Comparison of ENCODE assay signal across 9 cellular contexts in the genomic region with DNA sequence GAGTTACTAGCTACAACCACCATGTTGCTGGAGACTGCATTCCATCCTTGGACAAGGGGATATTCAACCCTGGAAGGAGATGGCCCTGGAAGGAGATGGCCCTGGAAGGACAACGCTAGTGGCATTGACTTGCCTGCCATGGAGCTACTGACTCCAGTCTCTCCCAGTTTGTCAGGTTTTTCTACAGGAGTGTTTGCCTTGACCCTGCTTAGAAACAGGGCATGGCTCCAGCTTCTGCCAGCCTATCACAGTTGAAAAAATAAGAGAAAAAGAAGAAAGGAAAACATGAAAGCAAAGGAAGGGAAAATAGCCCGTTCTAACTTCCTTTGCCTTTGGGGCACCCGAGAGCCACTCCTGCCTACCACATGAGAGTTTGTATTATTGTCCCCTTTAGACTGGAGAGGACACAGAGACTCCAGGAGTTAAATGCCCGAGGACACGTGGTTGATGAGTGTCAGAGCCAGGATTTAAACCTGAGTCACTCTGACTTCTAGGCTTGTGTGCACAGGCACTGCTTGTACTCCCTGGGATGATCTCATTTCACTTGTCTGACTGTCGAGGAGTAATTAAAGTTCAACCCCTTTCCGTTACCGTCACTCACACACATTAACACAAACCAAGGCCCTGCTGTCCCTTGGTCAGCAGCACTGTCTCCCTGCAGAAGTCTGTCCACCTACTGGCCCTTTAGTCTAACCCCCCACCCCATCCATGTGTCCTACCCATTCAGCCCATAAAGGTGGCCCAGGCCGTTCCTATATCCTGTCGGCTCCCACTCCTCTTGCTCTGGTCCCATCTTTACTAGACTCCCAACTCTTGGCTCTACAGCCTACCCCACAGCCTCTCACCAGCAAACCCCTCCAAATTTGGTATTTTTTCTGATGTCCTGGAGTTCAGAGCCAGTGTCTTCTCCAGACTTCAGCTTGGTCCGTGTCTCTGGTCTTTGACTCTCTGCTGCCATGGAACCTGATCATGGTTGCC. TPM values are rescaled to one million over a fixed set of nuclear protein-coding genes. Genes with fewer than 3 reads are reported as not detected.
DNase-seq lines count a peak whose midpoint lies in the region; ATAC-seq, FAIRE-seq and TF ChIP-seq lines count a peak whose summit lies in the region.
"Had no signal": no experiment of that assay in that cellular context is flagged by ENCODE, and none has a peak within 500 bp of the region (broad histone marks: within the 10 kb centered on the region; RNA-seq: fewer than 3 reads in every experiment).

No MANE protein-coding gene starts in this region.

- TF ChIP-seq POLR2A in H54 (IDR thresholded peaks at IDR 0.05; ENCODE audit: low read depth, low read length): no peak

- TF ChIP-seq CTCF in foreskin fibroblast (IDR thresholded peaks at IDR 0.05; ENCODE audit: low read depth, low read length): no peak

- H3K27ac ChIP-seq in small intestine (ENCODE audit: low read depth in 1 of 2, low read length in 1 of 2): no peak overlapping the region

- H3K27me3 ChIP-seq in small intestine (ENCODE audit: control insufficient read depth in 2 of 2, insufficient read depth in 2 of 2, low read length in 2 of 2): no peaks in the 10 kb centered on the region

- H3K4me3 ChIP-seq in foreskin fibroblast (ENCODE audit: low read depth in 1 of 2, low read length in 2 of 2) (no peak overlapping the region), small intestine (ENCODE audit: low read depth in 1 of 2, low read length in 2 of 2) (no peak overlapping the region)

- FAIRE-seq in H54 (lab: Jason Lieb, UNC) (peak; percentile 64), small intestine (lab: Jason Lieb, UNC) (no peak)
- FAIRE-seq: TTC549 had no signal

- DNase-seq in H54 (ENCODE audit: insufficient read length, low spot score) (peak; percentile 51), foreskin fibroblast (peak; percentile 79 to 86), small intestine (peak; percentile 82), UCSD-AML1 (lab: John Stamatoyannopoulos, UW; ENCODE audit: unreplicated experiment) (no peak)
- DNase-seq in activated effector memory CD4-positive, alpha-beta T cell treated with Interleukin-2 at 50 U/mL for 16 hours: no peak
- no peak for DNase-seq in stimulated activated CD4-positive, alpha-beta T cell treated with anti-CD3 and anti-CD28 coated beads, Interleukin-4, amount 100 ng/mL, for 1 hour
- no peak for DNase-seq in stimulated activated CD4-positive, alpha-beta T cell treated with anti-CD3 and anti-CD28 coated beads, Interleukin-2, amount 100 ng/mL, for 48 hours

- H3K36me3 ChIP-seq in small intestine (ENCODE audit: control insufficient read depth in 2 of 2, insufficient read depth in 2 of 2, low read length in 2 of 2): no peaks in the 10 kb centered on the region

- peak; percentile 73 for ATAC-seq in SK-N-SH treated with all-trans-retinoic acid at 6 μM for 48 hours

- peaks cover 7 to 9% of the 10 kb centered on the region in 2 donors for H3K4me1 ChIP-seq in small intestine (ENCODE audit: control insufficient read depth in 2 of 2, insufficient read depth in 1 of 2, low read depth in 1 of 2, low read length in 1 of 2)

- WGBS in small intestine, 3 donors: 46 to 74% (median 51%) methylated on average over 11 of the region's 11 CpGs

- no peaks in the 10 kb centered on the region for H3K9me3 ChIP-seq in small intestine (ENCODE audit: control insufficient read depth, low read depth)

TF ChIP-seq in SK-N-SH treated with all-trans-retinoic acid at 6 μM for 48 hours, 23 proteins besides CTCF, POLR2A, EP300 and RAD21 (continues in another document):
- TF ChIP-seq, protein P1, sequence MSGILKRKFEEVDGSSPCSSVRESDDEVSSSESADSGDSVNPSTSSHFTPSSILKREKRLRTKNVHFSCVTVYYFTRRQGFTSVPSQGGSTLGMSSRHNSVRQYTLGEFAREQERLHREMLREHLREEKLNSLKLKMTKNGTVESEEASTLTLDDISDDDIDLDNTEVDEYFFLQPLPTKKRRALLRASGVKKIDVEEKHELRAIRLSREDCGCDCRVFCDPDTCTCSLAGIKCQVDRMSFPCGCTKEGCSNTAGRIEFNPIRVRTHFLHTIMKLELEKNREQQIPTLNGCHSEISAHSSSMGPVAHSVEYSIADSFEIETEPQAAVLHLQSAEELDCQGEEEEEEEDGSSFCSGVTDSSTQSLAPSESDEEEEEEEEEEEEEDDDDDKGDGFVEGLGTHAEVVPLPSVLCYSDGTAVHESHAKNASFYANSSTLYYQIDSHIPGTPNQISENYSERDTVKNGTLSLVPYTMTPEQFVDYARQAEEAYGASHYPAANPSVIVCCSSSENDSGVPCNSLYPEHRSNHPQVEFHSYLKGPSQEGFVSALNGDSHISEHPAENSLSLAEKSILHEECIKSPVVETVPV (CRISPR knock-in tag; IDR thresholded peaks at IDR 0.05): no peak
- TF ChIP-seq BACH2 (CRISPR knock-in tag; IDR thresholded peaks at IDR 0.05; ENCODE audit: borderline replicate concordance) (no peak), TOX (CRISPR knock-in tag; IDR thresholded peaks at IDR 0.05; ENCODE audit: borderline replicate concordance) (no peak), ZNF565 (CRISPR knock-in tag; conservative IDR thresholded peaks at IDR 0.05; ENCODE audit: low read depth) (no peak), RARB (CRISPR knock-in tag; IDR thresholded peaks at IDR 0.05) (no peak), TCF4 (CRISPR knock-in tag; IDR thresholded peaks at IDR 0.05; ENCODE audit: borderline replicate concordance) (no peak), ESRRG (CRISPR knock-in tag; IDR thresholded peaks at IDR 0.05) (no peak), SNAI2 (CRISPR knock-in tag; IDR thresholded peaks at IDR 0.05) (no peak), PPARA (CRISPR knock-in tag; IDR thresholded peaks at IDR 0.05; ENCODE audit: borderline replicate concordance) (no peak), ARNTL (CRISPR knock-in tag; IDR thresholded peaks at IDR 0.05; ENCODE audit: borderline replicate concordance, low read depth) (no peak), ZNF70 (CRISPR knock-in tag; IDR thresholded peaks at IDR 0.05) (no peak), GLIS3 (CRISPR knock-in tag; IDR thresholded peaks at IDR 0.05) (no peak), ZFP3 (CRISPR knock-in tag; IDR thresholded peaks at IDR 0.05) (no peak), CSDC2 (CRISPR knock-in tag; IDR thresholded peaks at IDR 0.05) (no peak), ZNF8 (CRISPR knock-in tag; IDR thresholded peaks at IDR 0.05) (no peak)
- TF ChIP-seq, protein P2, sequence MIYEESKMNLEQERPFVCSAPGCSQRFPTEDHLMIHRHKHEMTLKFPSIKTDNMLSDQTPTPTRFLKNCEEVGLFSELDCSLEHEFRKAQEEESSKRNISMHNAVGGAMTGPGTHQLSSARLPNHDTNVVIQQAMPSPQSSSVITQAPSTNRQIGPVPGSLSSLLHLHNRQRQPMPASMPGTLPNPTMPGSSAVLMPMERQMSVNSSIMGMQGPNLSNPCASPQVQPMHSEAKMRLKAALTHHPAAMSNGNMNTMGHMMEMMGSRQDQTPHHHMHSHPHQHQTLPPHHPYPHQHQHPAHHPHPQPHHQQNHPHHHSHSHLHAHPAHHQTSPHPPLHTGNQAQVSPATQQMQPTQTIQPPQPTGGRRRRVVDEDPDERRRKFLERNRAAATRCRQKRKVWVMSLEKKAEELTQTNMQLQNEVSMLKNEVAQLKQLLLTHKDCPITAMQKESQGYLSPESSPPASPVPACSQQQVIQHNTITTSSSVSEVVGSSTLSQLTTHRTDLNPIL (CRISPR knock-in tag; IDR thresholded peaks at IDR 0.05; ENCODE audit: low read depth): no peak
- TF ChIP-seq, protein P3, sequence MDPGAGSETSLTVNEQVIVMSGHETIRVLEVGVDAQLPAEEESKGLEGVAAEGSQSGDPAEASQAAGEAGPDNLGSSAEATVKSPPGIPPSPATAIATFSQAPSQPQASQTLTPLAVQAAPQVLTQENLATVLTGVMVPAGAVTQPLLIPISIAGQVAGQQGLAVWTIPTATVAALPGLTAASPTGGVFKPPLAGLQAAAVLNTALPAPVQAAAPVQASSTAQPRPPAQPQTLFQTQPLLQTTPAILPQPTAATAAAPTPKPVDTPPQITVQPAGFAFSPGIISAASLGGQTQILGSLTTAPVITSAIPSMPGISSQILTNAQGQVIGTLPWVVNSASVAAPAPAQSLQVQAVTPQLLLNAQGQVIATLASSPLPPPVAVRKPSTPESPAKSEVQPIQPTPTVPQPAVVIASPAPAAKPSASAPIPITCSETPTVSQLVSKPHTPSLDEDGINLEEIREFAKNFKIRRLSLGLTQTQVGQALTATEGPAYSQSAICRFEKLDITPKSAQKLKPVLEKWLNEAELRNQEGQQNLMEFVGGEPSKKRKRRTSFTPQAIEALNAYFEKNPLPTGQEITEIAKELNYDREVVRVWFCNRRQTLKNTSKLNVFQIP (CRISPR knock-in tag; IDR thresholded peaks at IDR 0.05; ENCODE audit: borderline replicate concordance, low read depth): no peak
- TF ChIP-seq, protein P4, sequence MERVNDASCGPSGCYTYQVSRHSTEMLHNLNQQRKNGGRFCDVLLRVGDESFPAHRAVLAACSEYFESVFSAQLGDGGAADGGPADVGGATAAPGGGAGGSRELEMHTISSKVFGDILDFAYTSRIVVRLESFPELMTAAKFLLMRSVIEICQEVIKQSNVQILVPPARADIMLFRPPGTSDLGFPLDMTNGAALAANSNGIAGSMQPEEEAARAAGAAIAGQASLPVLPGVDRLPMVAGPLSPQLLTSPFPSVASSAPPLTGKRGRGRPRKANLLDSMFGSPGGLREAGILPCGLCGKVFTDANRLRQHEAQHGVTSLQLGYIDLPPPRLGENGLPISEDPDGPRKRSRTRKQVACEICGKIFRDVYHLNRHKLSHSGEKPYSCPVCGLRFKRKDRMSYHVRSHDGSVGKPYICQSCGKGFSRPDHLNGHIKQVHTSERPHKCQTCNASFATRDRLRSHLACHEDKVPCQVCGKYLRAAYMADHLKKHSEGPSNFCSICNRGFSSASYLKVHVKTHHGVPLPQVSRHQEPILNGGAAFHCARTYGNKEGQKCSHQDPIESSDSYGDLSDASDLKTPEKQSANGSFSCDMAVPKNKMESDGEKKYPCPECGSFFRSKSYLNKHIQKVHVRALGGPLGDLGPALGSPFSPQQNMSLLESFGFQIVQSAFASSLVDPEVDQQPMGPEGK (CRISPR knock-in tag; IDR thresholded peaks at IDR 0.05; ENCODE audit: borderline replicate concordance): no peak

RNA-seq across cellular contexts. Expression of a gene that starts 46.1 kb away (rescaled TPM):
- polyA plus RNA-seq in small intestine: 1 to 10 TPM in 1 of 3 donors, not detected in 2; 2.3 TPM

RNA-seq across cellular contexts. Expression of a gene that starts 52.2 kb away (rescaled TPM):
- polyA plus RNA-seq in small intestine: 1 to 10 TPM in 2 of 3 donors, not detected in 1; 1.4 to 3.7 TPM

RNA-seq across cellular contexts. Expression of a gene that starts 52.7 kb away (rescaled TPM):
- 10 to 100 TPM in 1 of 3 donors, 1 to 10 TPM in 2; 7.3 to 14.0 (median 9.2) TPM for polyA plus RNA-seq in small intestine

Comparison
In these comparisons a context has a peak if more than half of its experiments do, and no peak if none do; other contexts are left out.
1. DNase-seq: peak in H54 (single experiment), foreskin fibroblast (2 of 2) and small intestine (single experiment); none in activated effector memory CD4-positive, alpha-beta T cell treated with Interleukin-2 at 50 U/mL for 16 hours (single experiment), stimulated activated CD4-positive, alpha-beta T cell treated with anti-CD3 and anti-CD28 coated beads, Interleukin-4, amount 100 ng/mL, for 1 hour (single experiment), UCSD-AML1 (single experiment) and stimulated activated CD4-positive, alpha-beta T cell treated with anti-CD3 and anti-CD28 coated beads, Interleukin-2, amount 100 ng/mL, for 48 hours (0 of 2).